16 cellular contexts compared by ENCODE assay signal in genomic region chr6:40947876-40948514, GRCh38.
DNase-seq lines count a peak whose midpoint lies in the region; ATAC-seq, FAIRE-seq and TF ChIP-seq lines count a peak whose summit lies in the region.
"Had no signal": no experiment of that assay in that cellular context is flagged by ENCODE, and none has a peak within 500 bp of the region (broad histone marks: within the 10 kb centered on the region; RNA-seq: fewer than 3 reads in every experiment).

No MANE protein-coding gene starts in this region.

- H3K36me3 ChIP-seq in GM23248 (ENCODE audit: low read depth), result no peaks in the 10 kb centered on the region
- no peaks in the 10 kb centered on the region for H3K36me3 ChIP-seq in sigmoid colon
- H3K36me3 ChIP-seq: colonic mucosa, heart left ventricle, uterus had no signal

- H3K4me1 ChIP-seq in GM23248 (ENCODE audit: insufficient read depth) (peaks cover 45% of the 10 kb centered on the region), sigmoid colon (no peaks in the 10 kb centered on the region)
- H3K4me1 ChIP-seq: colonic mucosa, heart left ventricle, uterus had no signal

- peak; percentile 90 for FAIRE-seq in RCC 7860 (lab: Jason Lieb, UNC)
- FAIRE-seq: D721Med had no signal

- DNase-seq in GM23248 (peak; percentile 84), RCC 7860 (ENCODE audit: low spot score) (peak; percentile 75), epithelial cell of prostate (ENCODE audit: low read depth, low spot score) (no peak), non-pigmented ciliary epithelial cell (ENCODE audit: low read depth) (peak; percentile 49), sigmoid colon (no peak), NCI-H1694 (lab: John Stamatoyannopoulos, UW) (no peak), NCI-H82 (lab: John Stamatoyannopoulos, UW) (no peak)
- DNase-seq: colonic mucosa, heart left ventricle, SHP77, uterus had no signal

- H3K4me3 ChIP-seq in GM23248, result no peak overlapping the region
- no peak overlapping the region for H3K4me3 ChIP-seq in sigmoid colon
- H3K4me3 ChIP-seq: colonic mucosa, heart left ventricle, skin epidermis, uterus had no signal

- no peaks in the 10 kb centered on the region for H4K20me1 ChIP-seq in GM23248 (ENCODE audit: insufficient read depth)

- ATAC-seq in HG02840 (IDR thresholded peaks at IDR 0.05; ENCODE audit: low FRiP score, unreplicated experiment), result no peak
- ATAC-seq: heart left ventricle had no signal

- no peak for TF ChIP-seq CTCF in sigmoid colon (IDR thresholded peaks at IDR 0.05)

- H3K9me3 ChIP-seq in GM23248 (ENCODE audit: low read depth) (no peaks in the 10 kb centered on the region), sigmoid colon (no peaks in the 10 kb centered on the region)
- H3K9me3 ChIP-seq: colonic mucosa, heart left ventricle, uterus had no signal

- peak overlapping the region; percentile 34 for H3K4me2 ChIP-seq in GM23248 (ENCODE audit: unreplicated experiment)
- H3K4me2 ChIP-seq: KMS-11 had no signal

- H3K27me3 ChIP-seq in GM23248 (replicated peaks; ENCODE audit: insufficient read depth), result no peaks in the 10 kb centered on the region
- no peaks in the 10 kb centered on the region for H3K27me3 ChIP-seq in sigmoid colon
- H3K27me3 ChIP-seq: colonic mucosa, uterus had no signal

- intact Hi-C loops in sigmoid colon (cut with DNase I), result no loop called here

- no peak for TF ChIP-seq POLR2A in sigmoid colon (IDR thresholded peaks at IDR 0.05)

- in situ Hi-C loops in GM23248 (cut with MboI), result no loop called here

- H3K27ac ChIP-seq in GM23248, result 0 out of 2 replicates have a peak overlapping the region, but pooled peaks have one; percentile 21
- peak overlapping the region; percentile 39 for H3K27ac ChIP-seq in epithelial cell of prostate
- H3K27ac ChIP-seq in sigmoid colon, result no peak overlapping the region
- H3K27ac ChIP-seq: colonic mucosa, heart left ventricle, KMS-11, skin epidermis, uterus, VCaP had no signal

- no peaks in the 10 kb centered on the region for H3K9me2 ChIP-seq in GM23248 (ENCODE audit: insufficient read depth)

- H3F3A ChIP-seq in GM23248 (ENCODE audit: insufficient read depth), result peaks cover 40% of the 10 kb centered on the region

- no peaks in the 10 kb centered on the region for H3K79me2 ChIP-seq in GM23248 (ENCODE audit: insufficient read depth)

- no peak for TF ChIP-seq EP300 in sigmoid colon (IDR thresholded peaks at IDR 0.05)

- H3K9ac ChIP-seq in GM23248, result no peak overlapping the region
- H3K9ac ChIP-seq: KMS-11 had no signal

- WGBS in GM23248 (ENCODE audit: low coverage in 1 of 2, low lambda C conversion rate in 2 of 2, missing lambda C conversion rate in 2 of 2), 2 experiments, result 46 to 51% methylated on average over 2 of the region's 2 CpGs
- WGBS in sigmoid colon, 2 donors, result 88 to 89% methylated on average over 2 of the region's 2 CpGs

- no peak overlapping the region for H2AFZ ChIP-seq in GM23248

Comparison
In these comparisons a context has a peak if more than half of its experiments do, and no peak if none do; other contexts are left out.
1. DNase-seq: peak in GM23248 (single experiment), RCC 7860 (single experiment) and non-pigmented ciliary epithelial cell (single experiment); none in epithelial cell of prostate (single experiment), sigmoid colon (single experiment), NCI-H1694 (single experiment) and NCI-H82 (single experiment).
2. H3K27ac ChIP-seq: peak in GM23248 (single experiment) and epithelial cell of prostate (single experiment); none in sigmoid colon (0 of 4).